Comparison of ENCODE assay signal across 1 cellular context in the genomic region with DNA sequence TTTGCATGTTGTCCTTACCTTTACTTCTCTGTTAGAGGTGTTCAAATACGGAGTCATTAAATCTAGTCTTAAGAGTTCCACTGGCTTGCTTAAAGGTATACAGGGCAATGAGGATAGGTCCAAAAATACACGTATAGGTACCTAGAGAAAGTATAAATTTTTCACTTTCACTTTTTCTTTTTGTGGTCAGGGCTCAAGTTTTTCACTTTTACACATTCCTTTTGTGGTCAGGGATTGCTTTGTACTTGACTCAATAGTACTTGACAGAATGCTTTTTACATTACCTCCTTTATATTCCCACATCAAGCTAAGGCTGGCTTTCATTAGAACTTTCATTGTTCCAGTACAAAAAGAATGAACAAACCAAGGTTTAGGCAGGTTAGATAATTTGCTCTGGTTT.
TF ChIP-seq lines count a peak whose summit lies in the region.

No MANE protein-coding gene starts in this region.

TF ChIP-seq in IMR-90, 13 proteins besides CTCF, POLR2A, EP300 and RAD21 (continued from another document):
- TF ChIP-seq, protein P1, sequence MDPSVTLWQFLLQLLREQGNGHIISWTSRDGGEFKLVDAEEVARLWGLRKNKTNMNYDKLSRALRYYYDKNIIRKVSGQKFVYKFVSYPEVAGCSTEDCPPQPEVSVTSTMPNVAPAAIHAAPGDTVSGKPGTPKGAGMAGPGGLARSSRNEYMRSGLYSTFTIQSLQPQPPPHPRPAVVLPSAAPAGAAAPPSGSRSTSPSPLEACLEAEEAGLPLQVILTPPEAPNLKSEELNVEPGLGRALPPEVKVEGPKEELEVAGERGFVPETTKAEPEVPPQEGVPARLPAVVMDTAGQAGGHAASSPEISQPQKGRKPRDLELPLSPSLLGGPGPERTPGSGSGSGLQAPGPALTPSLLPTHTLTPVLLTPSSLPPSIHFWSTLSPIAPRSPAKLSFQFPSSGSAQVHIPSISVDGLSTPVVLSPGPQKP (IDR thresholded peaks at IDR 0.05; ENCODE audit: borderline replicate concordance, low read depth, low read length): no peak
- TF ChIP-seq CHD1 (IDR thresholded peaks at IDR 0.05; ENCODE audit: low read depth, low read length) (no peak), NFE2L2 (IDR thresholded peaks at IDR 0.05; ENCODE audit: low read depth, low read length) (no peak), CEBPB (IDR thresholded peaks at IDR 0.05; ENCODE audit: low read depth, low read length) (no peak), MAZ (IDR thresholded peaks at IDR 0.05; ENCODE audit: borderline replicate concordance, low read depth, low read length) (no peak), SMC3 (IDR thresholded peaks at IDR 0.05; ENCODE audit: low read depth, low read length) (no peak), MAFK (IDR thresholded peaks at IDR 0.05; ENCODE audit: low read depth, low read length) (no peak), FOS (IDR thresholded peaks at IDR 0.05; ENCODE audit: low read depth, low read length) (no peak), BHLHE40 (IDR thresholded peaks at IDR 0.05; ENCODE audit: low read depth, low read length) (no peak)
